In genomic region chr20:9458075-9458818, GRCh38 we compare ENCODE assay signal across 10 cellular contexts. TPM values are rescaled to one million over a fixed set of nuclear protein-coding genes. Genes with fewer than 3 reads are reported as not detected.
DNase-seq lines count a peak whose midpoint lies in the region; ATAC-seq and TF ChIP-seq lines count a peak whose summit lies in the region.
"Had no signal": no experiment of that assay in that cellular context is flagged by ENCODE, and none has a peak within 500 bp of the region (broad histone marks: within the 10 kb centered on the region; RNA-seq: fewer than 3 reads in every experiment).

No MANE protein-coding gene starts in this region.

- DNase-seq in MM.1S (peak; percentile 84), dermis blood vessel endothelial cell (peak; percentile 54), mesenteric fat pad (ENCODE audit: low spot score) (no peak), gastrocnemius medialis (no peak), kidney glomerular epithelial cell (lab: John Stamatoyannopoulos, UW) (no peak), right atrium auricular region (ENCODE audit: low spot score) (no peak)
- DNase-seq: activated naive CD4-positive, alpha-beta T cell treated with Interleukin-2 at 50 U/mL for 16 hours had no signal

- no peaks in the 10 kb centered on the region for H4K20me1 ChIP-seq in MM.1S (ENCODE audit: insufficient read depth, low read length)

- peak; percentile 54 for TF ChIP-seq CTCF in 22Rv1 (IDR thresholded peaks at IDR 0.05)
- TF ChIP-seq CTCF in MM.1S (IDR thresholded peaks at IDR 0.05; ENCODE audit: low read length), result peak; percentile 68
- TF ChIP-seq CTCF in gastrocnemius medialis (IDR thresholded peaks at IDR 0.05 in 4 of 5, conservative IDR thresholded peaks at IDR 0.05 in 1 of 5), result no peak
- TF ChIP-seq CTCF in right atrium auricular region (IDR thresholded peaks at IDR 0.05), result peak in 1 of 2 donors; percentile 23

- peak overlapping the region; percentile 81 for H3K4me2 ChIP-seq in MM.1S (ENCODE audit: low read depth, low read length)

- no peak for TF ChIP-seq POLR2A in gastrocnemius medialis (IDR thresholded peaks at IDR 0.05)

- H3F3A ChIP-seq in MM.1S (ENCODE audit: insufficient read depth, low read length), result peaks cover 21% of the 10 kb centered on the region

- H3K27ac ChIP-seq in 22Rv1 (no peak overlapping the region), MM.1S (ENCODE audit: low read length) (peak overlapping the region; percentile 82), gastrocnemius medialis (no peak overlapping the region), right atrium auricular region (no peak overlapping the region)
- H3K27ac ChIP-seq: neutrophil had no signal

- in situ Hi-C loops in gastrocnemius medialis (cut with MboI; ENCODE audit: low sequenced_read_pairs in 4 of 4), result no loop called here

- H3K4me3 ChIP-seq in MM.1S (ENCODE audit: low read length) (peak overlapping the region; percentile 38; the same call in 1 of the 2 replicates), gastrocnemius medialis (no peak overlapping the region), right atrium auricular region (no peak overlapping the region)

- H3K27me3 ChIP-seq in MM.1S (replicated peaks; ENCODE audit: insufficient read depth, low read length) (no peaks in the 10 kb centered on the region), gastrocnemius medialis (no peaks in the 10 kb centered on the region), right atrium auricular region (no peaks in the 10 kb centered on the region)
- H3K27me3 ChIP-seq: neutrophil had no signal

- no peaks in the 10 kb centered on the region for H3K79me2 ChIP-seq in MM.1S (ENCODE audit: low read length)

- peak overlapping the region; percentile 2; the same call in 1 of the 2 replicates for H2AFZ ChIP-seq in MM.1S (ENCODE audit: low read length)

- H3K9me3 ChIP-seq in MM.1S (replicated peaks; ENCODE audit: insufficient read depth, low read length), result no peaks in the 10 kb centered on the region
- H3K9me3 ChIP-seq in gastrocnemius medialis, result no peaks in the 10 kb centered on the region
- no peaks in the 10 kb centered on the region for H3K9me3 ChIP-seq in right atrium auricular region
- H3K9me3 ChIP-seq: neutrophil had no signal

- intact Hi-C loops in gastrocnemius medialis (cut with DNase I; ENCODE audit: low total_unique reads), result no loop called here

- peak; percentile 73 for ATAC-seq in GM19328 (IDR thresholded peaks at IDR 0.05; ENCODE audit: unreplicated experiment)
- no peak for ATAC-seq in gastrocnemius medialis

- peak overlapping the region; percentile 59; the same call in 1 of the 2 replicates for H3K9ac ChIP-seq in MM.1S (ENCODE audit: low read length)

- H3K36me3 ChIP-seq in MM.1S (replicated peaks; ENCODE audit: insufficient read depth, low read length) (no peaks in the 10 kb centered on the region), gastrocnemius medialis (no peaks in the 10 kb centered on the region), right atrium auricular region (peaks cover 16% of the 10 kb centered on the region)
- H3K36me3 ChIP-seq: neutrophil had no signal

- no peaks in the 10 kb centered on the region for H3K9me2 ChIP-seq in MM.1S (replicated peaks; ENCODE audit: insufficient read depth, low read length)

- peaks cover 36% of the 10 kb centered on the region for H3K4me1 ChIP-seq in MM.1S (ENCODE audit: low read length)
- no peaks in the 10 kb centered on the region for H3K4me1 ChIP-seq in gastrocnemius medialis
- H3K4me1 ChIP-seq in right atrium auricular region, result peaks cover 0 to 6% of the 10 kb centered on the region in 2 donors

RNA-seq across cellular contexts. Expression of gene LAMP5, which starts 56.1 kb away (rescaled TPM):
- total RNA-seq in dermis blood vessel endothelial cell (0.34 and 0.84 TPM in 2 replicates), mesenteric fat pad (0.22 TPM), gastrocnemius medialis (not detected), right atrium auricular region (not detected)

Comparison
In these comparisons a context has a peak if more than half of its experiments do, and no peak if none do; other contexts are left out.
1. CTCF ChIP-seq: peak in 22Rv1 (single experiment) and MM.1S (single experiment); none in gastrocnemius medialis (0 of 5).
2. DNase-seq: peak in MM.1S (single experiment) and dermis blood vessel endothelial cell (single experiment); none in mesenteric fat pad (single experiment), gastrocnemius medialis (0 of 2), kidney glomerular epithelial cell (single experiment) and right atrium auricular region (single experiment).